Comparison of ENCODE assay signal across 19 cellular contexts in the genomic region with DNA sequence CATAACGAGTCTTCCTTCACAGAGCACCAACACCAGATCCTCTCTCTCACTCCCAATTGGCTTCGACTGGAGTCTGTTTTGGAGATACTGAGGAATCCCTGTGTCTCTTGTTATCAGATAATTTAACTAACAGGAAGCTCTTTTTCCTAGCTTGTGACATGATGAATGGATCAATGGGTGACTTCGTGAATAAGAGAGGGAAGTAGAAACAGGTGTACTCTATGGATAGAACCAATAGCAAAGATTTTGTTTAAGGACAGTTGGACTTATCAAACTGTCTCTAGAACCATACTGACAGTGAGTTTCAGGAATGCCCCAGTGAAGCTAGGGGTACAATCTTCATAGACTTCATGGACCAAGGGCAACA. TPM values are rescaled to one million over a fixed set of nuclear protein-coding genes. Genes with fewer than 3 reads are reported as not detected.
A peak's percentile ranks its signal among the peaks of the same experiment; 100 is the strongest.
DNase-seq lines count a peak whose midpoint lies in the region; ATAC-seq and TF ChIP-seq lines count a peak whose summit lies in the region.
"Had no signal": no experiment of that assay in that cellular context is flagged by ENCODE, and none has a peak within 500 bp of the region (broad histone marks: within the 10 kb centered on the region; RNA-seq: fewer than 3 reads in every experiment).

No MANE protein-coding gene starts in this region.

- no peaks in the 10 kb centered on the region for H3K79me1 ChIP-seq in neuronal stem cell (ENCODE audit: low read depth, low read length)

- no peak for DNase-seq in cardiac muscle cell (ENCODE audit: low read depth in 1 of 2, low spot score in 1 of 2)
- DNase-seq in left cardiac atrium: no peak
- DNase-seq in neuronal stem cell (ENCODE audit: low spot score): no peak
- DNase-seq in transverse colon: no peak
- no peak for DNase-seq in KG1 (lab: John Stamatoyannopoulos, UW)
- DNase-seq: activated CD4-positive, alpha-beta memory T cell treated with anti-CD3 and anti-CD28 coated beads, Interleukin-2, amount 10 ng/mL, durations not matched to agents 7 days and 5 days; CD4-positive, alpha-beta memory T cell; cortex of kidney; NCI-H2081; NCI-H526; PC-9; stimulated activated naive B cell treated with anti-CD40 and anti-IgM and Interleukin-4, amounts not matched to agents 10 μg/mL and 1 μg/mL and 100 μg/mL, for 72 hours had no signal

- H3K4me1 ChIP-seq in cardiac muscle cell (ENCODE audit: low read depth) (peaks cover 19% of the 10 kb centered on the region), neuronal stem cell (ENCODE audit: control insufficient read depth in 2 of 2, insufficient read depth in 1 of 2, low read depth in 1 of 2, low read length in 2 of 2) (peaks cover 2 to 7% of the 10 kb centered on the region in 2 donors), transverse colon (peaks cover 0 to 19% (median 16%) of the 10 kb centered on the region in 4 donors)

- peak overlapping the region; percentile 10 for H2AFZ ChIP-seq in neuronal stem cell (ENCODE audit: low read length)
- H2AFZ ChIP-seq: PC-9 had no signal

- H3K4me3 ChIP-seq in cardiac muscle cell (no peak overlapping the region), neuronal stem cell (ENCODE audit: low read length in 2 of 2) (no peak overlapping the region), transverse colon (no peak overlapping the region)
- H3K4me3 ChIP-seq: ovary, PC-9 had no signal

- H3K36me3 ChIP-seq in cardiac muscle cell: no peaks in the 10 kb centered on the region
- no peaks in the 10 kb centered on the region for H3K36me3 ChIP-seq in neuronal stem cell (replicated peaks in 1 of 2; ENCODE audit: control insufficient read depth in 2 of 2, insufficient read depth in 2 of 2, low read length in 2 of 2)
- no peaks in the 10 kb centered on the region for H3K36me3 ChIP-seq in transverse colon
- H3K36me3 ChIP-seq: ovary had no signal

- no peak overlapping the region for H3K4ac ChIP-seq in neuronal stem cell (ENCODE audit: low read length)

- no peak overlapping the region for H3K23ac ChIP-seq in neuronal stem cell (ENCODE audit: low read depth, low read length, poor library complexity)

- no peak overlapping the region for H4K91ac ChIP-seq in neuronal stem cell (ENCODE audit: low read depth, low read length, poor library complexity)

- in situ Hi-C loops in transverse colon (cut with MboI; ENCODE audit: low pct_ligation_motif_present in 1 of 4, low pct_unique_long_range_greater_than_20kb in 1 of 4, low sequenced_read_pairs in 3 of 4): no loop called here

- H3K27me3 ChIP-seq in cardiac muscle cell: no peaks in the 10 kb centered on the region
- peaks cover 0 to 4% (median 0%) of the 10 kb centered on the region in 3 experiments for H3K27me3 ChIP-seq in neuronal stem cell (ENCODE audit: control insufficient read depth in 3 of 3, insufficient read depth in 3 of 3, low read depth in 1 of 3, low read length in 3 of 3)
- no peaks in the 10 kb centered on the region for H3K27me3 ChIP-seq in transverse colon
- H3K27me3 ChIP-seq: ovary had no signal

- no peak overlapping the region for H3K9ac ChIP-seq in neuronal stem cell (ENCODE audit: low read depth, low read length, poor library complexity)

- ATAC-seq in left cardiac atrium (no peak), SK-N-SH treated with all-trans-retinoic acid at 6 μM for 48 hours (no peak), GM18498 (IDR thresholded peaks at IDR 0.05; ENCODE audit: unreplicated experiment) (no peak)
- ATAC-seq: stimulated activated naive B cell treated with anti-CD40 and anti-IgM and Interleukin-4, amounts not matched to agents 10 μg/mL and 1 μg/mL and 100 μg/mL, for 72 hours had no signal

- H2AK5ac ChIP-seq in neuronal stem cell (ENCODE audit: low read depth, low read length): no peak overlapping the region

- no peak overlapping the region for H3K18ac ChIP-seq in neuronal stem cell (ENCODE audit: low read length)

- no peak overlapping the region for H2BK120ac ChIP-seq in neuronal stem cell (ENCODE audit: low read depth, low read length)

- no peak overlapping the region for H2BK12ac ChIP-seq in neuronal stem cell (ENCODE audit: low read length)

- no peak overlapping the region for H4K8ac ChIP-seq in neuronal stem cell (ENCODE audit: low read depth, low read length)

- no peak overlapping the region for H3K14ac ChIP-seq in neuronal stem cell (ENCODE audit: low read length)

- WGBS in neuronal stem cell (ENCODE audit: extremely low coverage in 2 of 2, insufficient read length in 2 of 2, insufficient replicate concordance in 1 of 2), 2 donors: no CpG with 5 or more reads among the region's 3 CpGs
- whole genome bisulfite sequencing in transverse colon (ENCODE audit: low coverage in 1 of 2), 2 donors: 51 to 71% methylated on average over 2 to 3 of the region's 3 CpGs

- intact Hi-C loops in left cardiac atrium (cut with DNase I): no loop called here
- intact Hi-C loops in transverse colon (cut with DNase I; ENCODE audit: low total_unique reads): no loop called here

- TF ChIP-seq POLR2A in transverse colon (IDR thresholded peaks at IDR 0.05): no peak

- H3K4me2 ChIP-seq in neuronal stem cell (ENCODE audit: insufficient read depth, low read length, poor library complexity, severe bottlenecking): no peak overlapping the region
- H3K4me2 ChIP-seq: PC-9 had no signal

- TF ChIP-seq CTCF in cardiac muscle cell (IDR thresholded peaks at IDR 0.05; ENCODE audit: low read depth, low read length) (no peak), transverse colon (IDR thresholded peaks at IDR 0.05) (no peak)

- H2BK5ac ChIP-seq in neuronal stem cell (ENCODE audit: low read length): no peak overlapping the region

- H2BK15ac ChIP-seq in neuronal stem cell (ENCODE audit: low read length): no peak overlapping the region

- no peaks in the 10 kb centered on the region for H3K9me3 ChIP-seq in cardiac muscle cell (ENCODE audit: low read depth)
- H3K9me3 ChIP-seq in neuronal stem cell (replicated peaks in 1 of 2; ENCODE audit: control insufficient read depth in 2 of 2, insufficient read depth in 1 of 2, low read depth in 1 of 2, low read length in 2 of 2): no peaks in the 10 kb centered on the region
- H3K9me3 ChIP-seq in transverse colon: no peaks in the 10 kb centered on the region
- H3K9me3 ChIP-seq: ovary had no signal

- H3K27ac ChIP-seq in cardiac muscle cell (peak overlapping the region; percentile 9), cingulate gyrus (ENCODE audit: low read depth, low read length) (peak overlapping the region; percentile 73), neuronal stem cell (replicated peaks; ENCODE audit: low read length) (no peak overlapping the region), transverse colon (peak overlapping the region; percentile 42 to 67 (median 56))
- H3K27ac ChIP-seq: PC-9 had no signal

- TF ChIP-seq EP300 in transverse colon (IDR thresholded peaks at IDR 0.05; ENCODE audit: low read depth): no peak

TF ChIP-seq in SK-N-SH treated with all-trans-retinoic acid at 6 μM for 48 hours, 23 proteins besides CTCF, POLR2A, EP300 and RAD21 (continues in another document):
- no peak for TF ChIP-seq ZNF565 (CRISPR knock-in tag; conservative IDR thresholded peaks at IDR 0.05; ENCODE audit: low read depth)
- no peak for TF ChIP-seq ZNF8 (CRISPR knock-in tag; IDR thresholded peaks at IDR 0.05)
- TF ChIP-seq ESRRG (CRISPR knock-in tag; IDR thresholded peaks at IDR 0.05): no peak
- TF ChIP-seq CSDC2 (CRISPR knock-in tag; IDR thresholded peaks at IDR 0.05): no peak
- TF ChIP-seq OSR1 (CRISPR knock-in tag; IDR thresholded peaks at IDR 0.05): no peak
- TF ChIP-seq, protein P1, sequence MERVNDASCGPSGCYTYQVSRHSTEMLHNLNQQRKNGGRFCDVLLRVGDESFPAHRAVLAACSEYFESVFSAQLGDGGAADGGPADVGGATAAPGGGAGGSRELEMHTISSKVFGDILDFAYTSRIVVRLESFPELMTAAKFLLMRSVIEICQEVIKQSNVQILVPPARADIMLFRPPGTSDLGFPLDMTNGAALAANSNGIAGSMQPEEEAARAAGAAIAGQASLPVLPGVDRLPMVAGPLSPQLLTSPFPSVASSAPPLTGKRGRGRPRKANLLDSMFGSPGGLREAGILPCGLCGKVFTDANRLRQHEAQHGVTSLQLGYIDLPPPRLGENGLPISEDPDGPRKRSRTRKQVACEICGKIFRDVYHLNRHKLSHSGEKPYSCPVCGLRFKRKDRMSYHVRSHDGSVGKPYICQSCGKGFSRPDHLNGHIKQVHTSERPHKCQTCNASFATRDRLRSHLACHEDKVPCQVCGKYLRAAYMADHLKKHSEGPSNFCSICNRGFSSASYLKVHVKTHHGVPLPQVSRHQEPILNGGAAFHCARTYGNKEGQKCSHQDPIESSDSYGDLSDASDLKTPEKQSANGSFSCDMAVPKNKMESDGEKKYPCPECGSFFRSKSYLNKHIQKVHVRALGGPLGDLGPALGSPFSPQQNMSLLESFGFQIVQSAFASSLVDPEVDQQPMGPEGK (CRISPR knock-in tag; IDR thresholded peaks at IDR 0.05; ENCODE audit: borderline replicate concordance): no peak
- TF ChIP-seq TOX (CRISPR knock-in tag; IDR thresholded peaks at IDR 0.05; ENCODE audit: borderline replicate concordance): no peak
- no peak for TF ChIP-seq SNAI2 (CRISPR knock-in tag; IDR thresholded peaks at IDR 0.05)
- no peak for TF ChIP-seq GLIS3 (CRISPR knock-in tag; IDR thresholded peaks at IDR 0.05)
- TF ChIP-seq ZNF70 (CRISPR knock-in tag; IDR thresholded peaks at IDR 0.05): no peak
- no peak for TF ChIP-seq TCF4 (CRISPR knock-in tag; IDR thresholded peaks at IDR 0.05; ENCODE audit: borderline replicate concordance)
- no peak for TF ChIP-seq ISL1 (CRISPR knock-in tag; IDR thresholded peaks at IDR 0.05)

RNA-seq across cellular contexts. Expression of a gene that starts 29.4 kb away (rescaled TPM):
- total RNA-seq in cardiac muscle cell: 0.03 and 0.04 TPM in 2 replicates
- polyA plus RNA-seq in cardiac muscle cell: 0.09 TPM in 1 of 2 replicates, not detected in the other
- 1 to 10 TPM; 1.7 to 2.1 TPM for total RNA-seq in left cardiac atrium
- 0.14 TPM for polyA plus RNA-seq in neuronal stem cell (2013, experiment 1 of 2)
- polyA plus RNA-seq in neuronal stem cell (2013, experiment 2 of 2): 0.15 TPM
- 10 to 100 TPM in 1 of 4 donors, 1 to 10 TPM in 2, under 1 TPM in 1; 0.60 to 17.0 (median 2.7) TPM for total RNA-seq in transverse colon
- total RNA-seq: A673, Daoy, epithelial cell of proximal tubule had no signal

RNA-seq across cellular contexts. Expression of a gene that starts 50.5 kb away (rescaled TPM):
- total RNA-seq in cardiac muscle cell: 68.6 and 159 TPM in 2 replicates
- 37.3 and 39.9 TPM in 2 replicates for polyA plus RNA-seq in cardiac muscle cell
- total RNA-seq in left cardiac atrium: 100 to 1,000 TPM in 1 of 2 donors, 10 to 100 TPM in 1; 92.9 to 138 TPM
- polyA plus RNA-seq in neuronal stem cell (2013, experiment 1 of 2): 24.1 TPM
- 25.1 TPM for polyA plus RNA-seq in neuronal stem cell (2013, experiment 2 of 2)
- total RNA-seq in transverse colon: 100 to 1,000 TPM in 1 of 4 donors, 10 to 100 TPM in 3; 28.4 to 108 (median 65.4) TPM
